Comparison of ENCODE assay signal across 8 cellular contexts in the genomic region with DNA sequence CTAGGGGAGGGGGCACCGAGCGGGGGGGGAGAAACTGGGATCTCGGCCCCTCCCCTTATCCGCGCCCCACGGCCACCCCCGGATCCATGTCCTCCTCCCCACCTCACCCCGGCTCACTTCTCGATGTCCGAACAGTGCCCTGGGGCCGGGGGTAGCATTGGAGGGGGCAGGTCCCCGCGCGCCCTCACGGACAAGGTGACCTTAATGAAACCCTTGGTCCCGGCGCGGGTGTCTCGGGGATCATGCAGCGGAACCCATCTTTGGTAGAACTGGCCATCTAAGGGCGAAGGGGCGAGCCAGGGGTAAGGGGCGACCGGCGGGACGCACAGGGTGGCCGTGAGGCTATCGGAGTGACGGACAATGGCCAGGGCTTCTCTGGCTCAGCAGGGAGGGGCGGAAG. TPM values are rescaled to one million over a fixed set of nuclear protein-coding genes. Genes with fewer than 3 reads are reported as not detected.
A peak's percentile ranks its signal among the peaks of the same experiment; 100 is the strongest.
DNase-seq lines count a peak whose midpoint lies in the region; ATAC-seq, FAIRE-seq and TF ChIP-seq lines count a peak whose summit lies in the region.

No MANE protein-coding gene starts in this region.

- POLR2A ChIA-PET in naive thymus-derived CD4-positive, alpha-beta T cell (lab: Charles Lee), result interaction anchor here (1.0 to 1.5 kb wide), 7 partner anchors 12 to 140 kb away, joined by 3 to 4 read pairs (median 3); a partner anchor contains a TSS
- POLR2A ChIA-PET in activated CD4-positive, alpha-beta memory T cell treated with anti-CD3 and anti-CD28 coated beads, Interleukin-2, amount 10 ng/mL, durations not matched to agents 7 days and 5 days (lab: Charles Lee), result interaction anchor here (1.0 to 3.7 kb wide), 3 partner anchors 13 to 102 kb away, joined by 3 to 11 read pairs (median 10); a partner anchor contains a TSS

- H3K9me3 ChIP-seq in effector memory CD4-positive, alpha-beta T cell (ENCODE audit: control insufficient read depth, low read length), result no peaks in the 10 kb centered on the region
- no peaks in the 10 kb centered on the region for H3K9me3 ChIP-seq in naive thymus-derived CD4-positive, alpha-beta T cell (ENCODE audit: control insufficient read depth in 2 of 3, low read length in 3 of 3)
- H3K9me3 ChIP-seq in vagina, result no peaks in the 10 kb centered on the region

- H3K4me1 ChIP-seq in effector memory CD4-positive, alpha-beta T cell (ENCODE audit: control insufficient read depth, insufficient read depth, low read length, poor library complexity, severe bottlenecking), result peaks cover 12% of the 10 kb centered on the region
- peaks cover 5 to 6% of the 10 kb centered on the region in 2 donors for H3K4me1 ChIP-seq in naive thymus-derived CD4-positive, alpha-beta T cell (ENCODE audit: control insufficient read depth in 2 of 2, insufficient read depth in 2 of 2, low read length in 2 of 2)
- peaks cover 21% of the 10 kb centered on the region for H3K4me1 ChIP-seq in vagina

- peak overlapping the region; percentile 66 for H3K4me3 ChIP-seq in effector memory CD4-positive, alpha-beta T cell (ENCODE audit: insufficient read depth, low read depth, low read length, poor library complexity, severe bottlenecking)
- peak overlapping the region; percentile 72 for H3K4me3 ChIP-seq in naive thymus-derived CD4-positive, alpha-beta T cell (ENCODE audit: low read length)
- peak overlapping the region; percentile 44 to 59 for H3K4me3 ChIP-seq in vagina

- ATAC-seq in stimulated activated naive CD8-positive, alpha-beta T cell treated with anti-CD3 and anti-CD28 coated beads, Interleukin-15, amount 100 ng/mL, for 72 hours, result no peak
- ATAC-seq in stimulated activated naive CD8-positive, alpha-beta T cell treated with anti-CD3 and anti-CD28 coated beads, Interleukin-15, Interleukin-2, amounts not matched to agents 100 U/mL and 50 U/mL, for 24 hours, result no peak
- no peak for ATAC-seq in naive thymus-derived CD4-positive, alpha-beta T cell
- no peak for ATAC-seq in HG03175 (IDR thresholded peaks at IDR 0.05; ENCODE audit: unreplicated experiment)

- peaks cover 4% of the 10 kb centered on the region for H3K27me3 ChIP-seq in effector memory CD4-positive, alpha-beta T cell (replicated peaks; ENCODE audit: control insufficient read depth, insufficient read depth, low read length, poor library complexity, severe bottlenecking)
- peaks cover 0 to 5% of the 10 kb centered on the region in 2 donors for H3K27me3 ChIP-seq in naive thymus-derived CD4-positive, alpha-beta T cell (ENCODE audit: control insufficient read depth in 2 of 2, insufficient read depth in 2 of 2, low read length in 2 of 2)
- no peaks in the 10 kb centered on the region for H3K27me3 ChIP-seq in vagina

- H3K9me3 Mint-ChIP-seq in stimulated activated naive CD8-positive, alpha-beta T cell treated with anti-CD3 and anti-CD28 coated beads, Interleukin-15, amount 100 ng/mL, for 72 hours, result no peaks in the 10 kb centered on the region
- no peaks in the 10 kb centered on the region for H3K9me3 Mint-ChIP-seq in naive thymus-derived CD4-positive, alpha-beta T cell
- H3K9me3 Mint-ChIP-seq in activated CD4-positive, alpha-beta memory T cell treated with anti-CD3 and anti-CD28 coated beads, Interleukin-2, amount 10 ng/mL, durations not matched to agents 7 days and 5 days, result no peaks in the 10 kb centered on the region

- peak overlapping the region; percentile 18 for H3K27ac ChIP-seq in effector memory CD4-positive, alpha-beta T cell (ENCODE audit: insufficient read depth, low read length, poor library complexity, severe bottlenecking)
- H3K27ac ChIP-seq in naive thymus-derived CD4-positive, alpha-beta T cell (ENCODE audit: low read depth, low read length), result peak overlapping the region; percentile 36
- peak overlapping the region; percentile 16 for H3K27ac ChIP-seq in vagina

- H3K4me1 Mint-ChIP-seq in stimulated activated naive CD8-positive, alpha-beta T cell treated with anti-CD3 and anti-CD28 coated beads, Interleukin-15, amount 100 ng/mL, for 72 hours, result peaks cover 31% of the 10 kb centered on the region
- H3K4me1 Mint-ChIP-seq in naive thymus-derived CD4-positive, alpha-beta T cell, result peaks cover 0 to 14% (median 6%) of the 10 kb centered on the region in 7 donors
- H3K4me1 Mint-ChIP-seq in activated CD4-positive, alpha-beta memory T cell treated with anti-CD3 and anti-CD28 coated beads, Interleukin-2, amount 10 ng/mL, durations not matched to agents 7 days and 5 days, result peaks cover 8% of the 10 kb centered on the region

- H3K36me3 ChIP-seq in effector memory CD4-positive, alpha-beta T cell (ENCODE audit: control insufficient read depth, insufficient read depth, low read length), result no peaks in the 10 kb centered on the region
- no peaks in the 10 kb centered on the region for H3K36me3 ChIP-seq in naive thymus-derived CD4-positive, alpha-beta T cell (ENCODE audit: control insufficient read depth in 2 of 3, insufficient read depth in 3 of 3, low read length in 3 of 3)
- H3K36me3 ChIP-seq in vagina, result no peaks in the 10 kb centered on the region

- no peaks in the 10 kb centered on the region for H3K36me3 Mint-ChIP-seq in naive thymus-derived CD4-positive, alpha-beta T cell
- no peaks in the 10 kb centered on the region for H3K36me3 Mint-ChIP-seq in activated CD4-positive, alpha-beta memory T cell treated with anti-CD3 and anti-CD28 coated beads, Interleukin-2, amount 10 ng/mL, durations not matched to agents 7 days and 5 days (ENCODE audit: low read depth)

- TF ChIP-seq POLR2A in vagina (IDR thresholded peaks at IDR 0.05), result no peak

- H3K27me3 Mint-ChIP-seq in stimulated activated naive CD8-positive, alpha-beta T cell treated with anti-CD3 and anti-CD28 coated beads, Interleukin-15, amount 100 ng/mL, for 72 hours, result peaks cover 64% of the 10 kb centered on the region
- H3K27me3 Mint-ChIP-seq in naive thymus-derived CD4-positive, alpha-beta T cell, result peaks cover 0 to 59% (median 5%) of the 10 kb centered on the region in 5 donors
- H3K27me3 Mint-ChIP-seq in activated CD4-positive, alpha-beta memory T cell treated with anti-CD3 and anti-CD28 coated beads, Interleukin-2, amount 10 ng/mL, durations not matched to agents 7 days and 5 days, result peaks cover 52% of the 10 kb centered on the region

- TF ChIP-seq CTCF in vagina (IDR thresholded peaks at IDR 0.05), result no peak

- CTCF ChIA-PET in naive thymus-derived CD4-positive, alpha-beta T cell (lab: Charles Lee), result interaction anchor here (0.6 to 1.9 kb wide), 8 partner anchors 11 to 1159 kb away, joined by 3 to 13 read pairs (median 4); a partner anchor contains a TSS
- CTCF ChIA-PET in activated CD4-positive, alpha-beta memory T cell treated with anti-CD3 and anti-CD28 coated beads, Interleukin-2, amount 10 ng/mL, durations not matched to agents 7 days and 5 days (lab: Charles Lee), result interaction anchor here (0.9 to 3.9 kb wide), 14 partner anchors 10 to 391 kb away, joined by 3 to 23 read pairs (median 6); a partner anchor contains a TSS

- peak overlapping the region; percentile 73 to 80 for H3K4me3 Mint-ChIP-seq in stimulated activated naive CD8-positive, alpha-beta T cell treated with anti-CD3 and anti-CD28 coated beads, Interleukin-15, amount 100 ng/mL, for 72 hours
- peak overlapping the region in 7 of 10 donors; percentile 26 to 83 (median 58) for H3K4me3 Mint-ChIP-seq in naive thymus-derived CD4-positive, alpha-beta T cell
- no peak overlapping the region for H3K4me3 Mint-ChIP-seq in activated CD4-positive, alpha-beta memory T cell treated with anti-CD3 and anti-CD28 coated beads, Interleukin-2, amount 10 ng/mL, durations not matched to agents 7 days and 5 days

- no peak for FAIRE-seq in HTR-8/SVneo (lab: Jason Lieb, UNC)

- H3K27ac Mint-ChIP-seq in stimulated activated naive CD8-positive, alpha-beta T cell treated with anti-CD3 and anti-CD28 coated beads, Interleukin-15, amount 100 ng/mL, for 72 hours, result no peak overlapping the region
- no peak overlapping the region for H3K27ac Mint-ChIP-seq in naive thymus-derived CD4-positive, alpha-beta T cell
- H3K27ac Mint-ChIP-seq in activated CD4-positive, alpha-beta memory T cell treated with anti-CD3 and anti-CD28 coated beads, Interleukin-2, amount 10 ng/mL, durations not matched to agents 7 days and 5 days, result no peak overlapping the region

- no peak for DNase-seq in stimulated activated naive CD8-positive, alpha-beta T cell treated with anti-CD3 and anti-CD28 coated beads, Interleukin-15, amount 100 ng/mL, for 72 hours
- DNase-seq in stimulated activated naive CD8-positive, alpha-beta T cell treated with anti-CD3 and anti-CD28 coated beads, Interleukin-15, Interleukin-2, amounts not matched to agents 100 U/mL and 50 U/mL, for 24 hours, result no peak
- DNase-seq in effector memory CD4-positive, alpha-beta T cell, result no peak
- DNase-seq in naive thymus-derived CD4-positive, alpha-beta T cell, result no peak
- no peak for DNase-seq in vagina (ENCODE audit: extremely low spot score in 2 of 2)
- no peak for DNase-seq in activated CD4-positive, alpha-beta memory T cell treated with anti-CD3 and anti-CD28 coated beads, Interleukin-2, amount 10 ng/mL, durations not matched to agents 7 days and 5 days
- no peak for DNase-seq in HTR-8/SVneo (ENCODE audit: insufficient read length, low spot score)

- intact Hi-C loops in naive thymus-derived CD4-positive, alpha-beta T cell (cut with micrococcal nuclease), result loop anchor here (1.0 to 5.0 kb wide), 8 partner anchors 14 to 282 kb away; a partner anchor contains a TSS
- intact Hi-C loops in vagina (cut with DNase I), result loop anchor here (1.0 kb wide), 1 partner anchor 60 kb away; no protein-coding TSS in a partner anchor

RNA-seq across cellular contexts. Expression of a gene that starts 13.6 kb away (rescaled TPM):
- total RNA-seq in naive thymus-derived CD4-positive, alpha-beta T cell, result 10 to 100 TPM in 2 of 5 experiments, 1 to 10 TPM in 2, under 1 TPM in 1; 0.35 to 25.0 (median 2.7) TPM
- polyA plus RNA-seq in naive thymus-derived CD4-positive, alpha-beta T cell, result not detected
- 6.9 TPM for total RNA-seq in vagina
- 1 to 10 TPM; 6.5 to 6.9 TPM for total RNA-seq in activated CD4-positive, alpha-beta memory T cell treated with anti-CD3 and anti-CD28 coated beads, Interleukin-2, amount 10 ng/mL, durations not matched to agents 7 days and 5 days
